In the genomic region with DNA sequence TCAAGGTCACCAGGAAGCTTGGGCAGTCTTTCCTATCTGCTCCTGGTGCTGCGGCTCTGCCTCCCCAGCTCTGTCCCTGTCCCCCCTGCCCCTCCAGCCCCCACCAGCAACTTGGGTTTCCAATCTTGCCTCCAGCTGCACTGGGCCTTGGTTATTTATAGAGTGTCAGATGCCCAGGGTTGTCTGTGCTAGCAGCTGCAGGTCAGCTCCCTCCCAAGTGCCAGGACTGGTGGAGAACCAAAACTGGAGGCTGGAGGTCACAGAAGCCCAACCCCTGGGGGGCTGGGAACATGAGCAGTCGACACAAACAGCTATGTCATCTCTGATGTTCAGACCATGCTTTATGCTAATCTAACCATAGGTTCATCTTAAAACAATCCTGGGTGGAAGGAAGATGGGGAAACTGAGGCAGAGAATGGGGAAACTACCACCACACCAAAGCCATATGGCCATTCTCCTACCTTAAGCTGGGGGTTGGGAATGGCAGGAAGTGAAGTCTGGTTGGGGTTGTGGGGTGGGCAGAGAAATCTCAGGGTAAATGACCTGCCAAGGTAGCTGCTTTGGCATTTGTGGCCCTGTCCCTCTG, we compare ENCODE assay signal across 1 cellular context.
TF ChIP-seq lines count a peak whose summit lies in the region.

No MANE protein-coding gene starts in this region.

TF ChIP-seq in A549, 52 proteins besides CTCF, POLR2A, EP300 and RAD21 (continued from another document):
- TF ChIP-seq RCOR1 (IDR thresholded peaks at IDR 0.05; ENCODE audit: low read depth, low read length) (no peak), JUNB (IDR thresholded peaks at IDR 0.05) (no peak), HOXA7 (CRISPR knock-in tag; IDR thresholded peaks at IDR 0.05) (no peak), ZFP36 (IDR thresholded peaks at IDR 0.05; ENCODE audit: borderline replicate concordance, partially characterized antibody) (no peak), JUN (IDR thresholded peaks at IDR 0.05) (no peak), HDAC2 (IDR thresholded peaks at IDR 0.05) (no peak), CHD4 (IDR thresholded peaks at IDR 0.05; ENCODE audit: borderline replicate concordance) (no peak)
- TF ChIP-seq, protein P1, sequence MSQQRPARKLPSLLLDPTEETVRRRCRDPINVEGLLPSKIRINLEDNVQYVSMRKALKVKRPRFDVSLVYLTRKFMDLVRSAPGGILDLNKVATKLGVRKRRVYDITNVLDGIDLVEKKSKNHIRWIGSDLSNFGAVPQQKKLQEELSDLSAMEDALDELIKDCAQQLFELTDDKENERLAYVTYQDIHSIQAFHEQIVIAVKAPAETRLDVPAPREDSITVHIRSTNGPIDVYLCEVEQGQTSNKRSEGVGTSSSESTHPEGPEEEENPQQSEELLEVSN (IDR thresholded peaks at IDR 0.05; ENCODE audit: borderline replicate concordance, low read depth) = no peak
- TF ChIP-seq, protein P2, sequence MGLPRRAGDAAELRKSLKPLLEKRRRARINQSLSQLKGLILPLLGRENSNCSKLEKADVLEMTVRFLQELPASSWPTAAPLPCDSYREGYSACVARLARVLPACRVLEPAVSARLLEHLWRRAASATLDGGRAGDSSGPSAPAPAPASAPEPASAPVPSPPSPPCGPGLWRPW (IDR thresholded peaks at IDR 0.05) = no peak
- TF ChIP-seq, protein P3, sequence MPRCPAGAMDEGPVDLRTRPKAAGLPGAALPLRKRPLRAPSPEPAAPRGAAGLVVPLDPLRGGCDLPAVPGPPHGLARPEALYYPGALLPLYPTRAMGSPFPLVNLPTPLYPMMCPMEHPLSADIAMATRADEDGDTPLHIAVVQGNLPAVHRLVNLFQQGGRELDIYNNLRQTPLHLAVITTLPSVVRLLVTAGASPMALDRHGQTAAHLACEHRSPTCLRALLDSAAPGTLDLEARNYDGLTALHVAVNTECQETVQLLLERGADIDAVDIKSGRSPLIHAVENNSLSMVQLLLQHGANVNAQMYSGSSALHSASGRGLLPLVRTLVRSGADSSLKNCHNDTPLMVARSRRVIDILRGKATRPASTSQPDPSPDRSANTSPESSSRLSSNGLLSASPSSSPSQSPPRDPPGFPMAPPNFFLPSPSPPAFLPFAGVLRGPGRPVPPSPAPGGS (IDR thresholded peaks at IDR 0.05) = no peak
- TF ChIP-seq, protein P4, sequence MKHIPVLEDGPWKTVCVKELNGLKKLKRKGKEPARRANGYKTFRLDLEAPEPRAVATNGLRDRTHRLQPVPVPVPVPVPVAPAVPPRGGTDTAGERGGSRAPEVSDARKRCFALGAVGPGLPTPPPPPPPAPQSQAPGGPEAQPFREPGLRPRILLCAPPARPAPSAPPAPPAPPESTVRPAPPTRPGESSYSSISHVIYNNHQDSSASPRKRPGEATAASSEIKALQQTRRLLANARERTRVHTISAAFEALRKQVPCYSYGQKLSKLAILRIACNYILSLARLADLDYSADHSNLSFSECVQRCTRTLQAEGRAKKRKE (CRISPR knock-in tag; IDR thresholded peaks at IDR 0.05; ENCODE audit: low read depth) = no peak
- TF ChIP-seq, protein P5, sequence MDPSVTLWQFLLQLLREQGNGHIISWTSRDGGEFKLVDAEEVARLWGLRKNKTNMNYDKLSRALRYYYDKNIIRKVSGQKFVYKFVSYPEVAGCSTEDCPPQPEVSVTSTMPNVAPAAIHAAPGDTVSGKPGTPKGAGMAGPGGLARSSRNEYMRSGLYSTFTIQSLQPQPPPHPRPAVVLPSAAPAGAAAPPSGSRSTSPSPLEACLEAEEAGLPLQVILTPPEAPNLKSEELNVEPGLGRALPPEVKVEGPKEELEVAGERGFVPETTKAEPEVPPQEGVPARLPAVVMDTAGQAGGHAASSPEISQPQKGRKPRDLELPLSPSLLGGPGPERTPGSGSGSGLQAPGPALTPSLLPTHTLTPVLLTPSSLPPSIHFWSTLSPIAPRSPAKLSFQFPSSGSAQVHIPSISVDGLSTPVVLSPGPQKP (IDR thresholded peaks at IDR 0.05; ENCODE audit: low read depth, low read length) = no peak
